ENCODE assay signal across 8 cellular contexts in the genomic region with DNA sequence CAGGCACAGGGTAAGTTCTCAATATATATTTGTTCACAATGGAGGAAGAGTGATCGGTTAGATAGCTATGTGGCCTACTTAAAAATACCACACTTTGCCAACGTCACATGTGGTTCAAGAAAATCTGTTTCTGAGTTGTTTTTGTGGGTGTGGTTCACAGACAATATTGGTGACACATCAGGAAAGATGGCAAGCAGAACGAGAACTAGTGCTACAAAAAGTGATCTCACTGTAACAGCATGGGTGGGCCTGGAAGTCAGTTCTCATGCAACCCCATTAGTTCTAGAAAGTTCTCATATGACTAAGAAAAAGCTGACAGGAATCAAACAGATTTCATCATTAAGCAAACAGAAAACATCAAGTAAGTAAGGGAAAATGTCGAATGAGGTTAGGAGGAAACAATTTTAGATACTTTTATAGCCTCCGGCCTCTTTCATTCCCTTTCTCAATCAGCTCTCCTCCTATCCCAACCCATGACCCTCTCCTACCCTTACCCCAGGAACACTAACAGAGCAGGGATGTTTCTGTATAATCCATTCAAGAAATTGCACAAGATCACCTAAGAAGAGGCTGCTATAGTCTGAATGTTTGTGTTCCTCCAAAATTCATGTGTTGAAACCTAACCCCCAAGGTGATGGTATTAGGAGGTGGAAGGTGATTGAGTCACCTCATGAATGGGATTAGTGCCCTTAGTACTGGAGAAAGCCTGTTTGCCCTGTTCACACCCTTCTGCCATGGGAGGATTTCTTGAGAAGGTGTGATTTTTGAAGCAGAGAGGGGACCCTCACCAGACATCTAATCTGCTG. TPM values are rescaled to one million over a fixed set of nuclear protein-coding genes. Genes with fewer than 3 reads are reported as not detected.
A peak's percentile ranks its signal among the peaks of the same experiment; 100 is the strongest.
DNase-seq lines count a peak whose midpoint lies in the region; ATAC-seq lines count a peak whose summit lies in the region.

No MANE protein-coding gene starts in this region.

- H3K27ac Mint-ChIP-seq in activated CD4-positive, alpha-beta T cell treated with anti-CD3 and anti-CD28 coated beads for 36 hours: no peak overlapping the region
- H3K27ac Mint-ChIP-seq in activated CD4-positive, alpha-beta T cell treated with anti-CD3 and anti-CD28 coated beads, Interleukin-2, amount 10 ng/mL, durations not matched to agents 24 days and 14 days: no peak overlapping the region

- peaks cover 15% of the 10 kb centered on the region for H3K27me3 Mint-ChIP-seq in activated CD4-positive, alpha-beta T cell treated with anti-CD3 and anti-CD28 coated beads for 36 hours
- peaks cover 26% of the 10 kb centered on the region for H3K27me3 Mint-ChIP-seq in activated CD4-positive, alpha-beta T cell treated with anti-CD3 and anti-CD28 coated beads, Interleukin-2, amount 10 ng/mL, durations not matched to agents 24 days and 14 days

- no peaks in the 10 kb centered on the region for H3K36me3 Mint-ChIP-seq in activated CD4-positive, alpha-beta T cell treated with anti-CD3 and anti-CD28 coated beads for 36 hours (ENCODE audit: low read depth)
- no peaks in the 10 kb centered on the region for H3K36me3 Mint-ChIP-seq in activated CD4-positive, alpha-beta T cell treated with anti-CD3 and anti-CD28 coated beads, Interleukin-2, amount 10 ng/mL, durations not matched to agents 24 days and 14 days (ENCODE audit: low read depth)

- H3K27me3 ChIP-seq in subcutaneous abdominal adipose tissue (ENCODE audit: control insufficient read depth in 5 of 5, insufficient read depth in 4 of 5, low read length in 5 of 5): no peaks in the 10 kb centered on the region

- H3K9ac ChIP-seq in subcutaneous abdominal adipose tissue (ENCODE audit: low read length in 5 of 5): no peak overlapping the region

- H3K36me3 ChIP-seq in subcutaneous abdominal adipose tissue (ENCODE audit: control insufficient read depth in 5 of 5, insufficient read depth in 5 of 5, low read length in 5 of 5): no peaks in the 10 kb centered on the region

- H3K9me3 ChIP-seq in subcutaneous abdominal adipose tissue (ENCODE audit: control insufficient read depth in 5 of 5, low read length in 5 of 5): no peaks in the 10 kb centered on the region

- CTCF ChIA-PET in activated CD4-positive, alpha-beta T cell treated with anti-CD3 and anti-CD28 coated beads for 36 hours (lab: Charles Lee): no interaction called here

- no peak overlapping the region for H3K4me3 ChIP-seq in subcutaneous abdominal adipose tissue (ENCODE audit: low read depth in 1 of 5, low read length in 5 of 5)

- H3K4me3 Mint-ChIP-seq in activated CD4-positive, alpha-beta T cell treated with anti-CD3 and anti-CD28 coated beads for 36 hours: no peak overlapping the region
- H3K4me3 Mint-ChIP-seq in activated CD4-positive, alpha-beta T cell treated with anti-CD3 and anti-CD28 coated beads, Interleukin-2, amount 10 ng/mL, durations not matched to agents 24 days and 14 days: no peak overlapping the region

- H3K9me3 Mint-ChIP-seq in activated CD4-positive, alpha-beta T cell treated with anti-CD3 and anti-CD28 coated beads for 36 hours (ENCODE audit: low read depth): no peaks in the 10 kb centered on the region
- H3K9me3 Mint-ChIP-seq in activated CD4-positive, alpha-beta T cell treated with anti-CD3 and anti-CD28 coated beads, Interleukin-2, amount 10 ng/mL, durations not matched to agents 24 days and 14 days: no peaks in the 10 kb centered on the region

- H3K4me1 Mint-ChIP-seq in activated CD4-positive, alpha-beta T cell treated with anti-CD3 and anti-CD28 coated beads for 36 hours: peaks cover 4% of the 10 kb centered on the region
- no peaks in the 10 kb centered on the region for H3K4me1 Mint-ChIP-seq in activated CD4-positive, alpha-beta T cell treated with anti-CD3 and anti-CD28 coated beads, Interleukin-2, amount 10 ng/mL, durations not matched to agents 24 days and 14 days

- H3K4me1 ChIP-seq in subcutaneous abdominal adipose tissue (ENCODE audit: control insufficient read depth in 5 of 5, insufficient read depth in 5 of 5, low read length in 5 of 5): no peaks in the 10 kb centered on the region

- peak overlapping the region; percentile 47 for H3K27ac ChIP-seq in subcutaneous abdominal adipose tissue (ENCODE audit: low read depth, low read length)

- POLR2A ChIA-PET in activated CD4-positive, alpha-beta T cell treated with anti-CD3 and anti-CD28 coated beads for 36 hours (lab: Charles Lee): interaction anchor here (0.6 kb wide), 1 partner anchor 125 kb away, joined by 3 read pairs; no protein-coding TSS in a partner anchor

- no peak for DNase-seq in activated CD4-positive, alpha-beta T cell treated with anti-CD3 and anti-CD28 coated beads for 36 hours
- no peak for DNase-seq in activated CD4-positive, alpha-beta T cell treated with anti-CD3 and anti-CD28 coated beads, Interleukin-2, amount 10 ng/mL, durations not matched to agents 24 days and 14 days
- peak; percentile 94 for DNase-seq in amniotic epithelial cell (ENCODE audit: low read depth)
- DNase-seq in left cardiac atrium: peak; percentile 25
- no peak for DNase-seq in NCI-H146 (lab: John Stamatoyannopoulos, UW)
- no peak for DNase-seq in posterior vena cava (ENCODE audit: low spot score)

- intact Hi-C loops in activated CD4-positive, alpha-beta T cell treated with anti-CD3 and anti-CD28 coated beads for 36 hours (cut with DNase I, micrococcal nuclease): no loop called here
- intact Hi-C loops in activated CD4-positive, alpha-beta T cell treated with anti-CD3 and anti-CD28 coated beads, Interleukin-2, amount 10 ng/mL, durations not matched to agents 24 days and 14 days (cut with micrococcal nuclease): no loop called here
- intact Hi-C loops in left cardiac atrium (cut with DNase I): no loop called here
- intact Hi-C loops in posterior vena cava (cut with DNase I): no loop called here

- ATAC-seq in activated CD4-positive, alpha-beta T cell treated with anti-CD3 and anti-CD28 coated beads for 36 hours: peak; percentile 72
- peak in 1 of 2 donors; percentile 90 for ATAC-seq in left cardiac atrium
- ATAC-seq in GM18861 (IDR thresholded peaks at IDR 0.05; ENCODE audit: unreplicated experiment): no peak

RNA-seq across cellular contexts. Expression of a gene that starts 15.5 kb away (rescaled TPM):
- total RNA-seq in activated CD4-positive, alpha-beta T cell treated with anti-CD3 and anti-CD28 coated beads for 36 hours: not detected
- not detected in 2 replicates for total RNA-seq in activated CD4-positive, alpha-beta T cell treated with anti-CD3 and anti-CD28 coated beads, Interleukin-2, amount 10 ng/mL, durations not matched to agents 24 days and 14 days
- total RNA-seq in left cardiac atrium (10 to 100 TPM; 63.3 to 81.4 TPM), posterior vena cava (10 to 100 TPM; 20.5 to 24.6 TPM)

RNA-seq across cellular contexts. Expression of a gene that starts 52.7 kb away (rescaled TPM):
- 10 to 100 TPM; 23.1 to 61.1 TPM for total RNA-seq in activated CD4-positive, alpha-beta T cell treated with anti-CD3 and anti-CD28 coated beads for 36 hours
- total RNA-seq in activated CD4-positive, alpha-beta T cell treated with anti-CD3 and anti-CD28 coated beads, Interleukin-2, amount 10 ng/mL, durations not matched to agents 24 days and 14 days: 64.3 and 68.8 TPM in 2 replicates
- total RNA-seq in left cardiac atrium (10 to 100 TPM; 12.9 to 15.8 TPM), posterior vena cava (10 to 100 TPM; 14.0 to 15.2 TPM)

Comparison
In these comparisons a context has a peak if more than half of its experiments do, and no peak if none do; other contexts are left out.
1. DNase-seq: peak in amniotic epithelial cell (single experiment) and left cardiac atrium (single experiment); none in activated CD4-positive, alpha-beta T cell treated with anti-CD3 and anti-CD28 coated beads for 36 hours (single experiment), activated CD4-positive, alpha-beta T cell treated with anti-CD3 and anti-CD28 coated beads, Interleukin-2, amount 10 ng/mL, durations not matched to agents 24 days and 14 days (single experiment), NCI-H146 (single experiment) and posterior vena cava (single experiment).
2. RNA of a gene that starts 15.5 kb away (total RNA-seq): 63.3 to 81.4 TPM in left cardiac atrium and 20.5 to 24.6 TPM in posterior vena cava; not detected in activated CD4-positive, alpha-beta T cell treated with anti-CD3 and anti-CD28 coated beads for 36 hours and not detected in activated CD4-positive, alpha-beta T cell treated with anti-CD3 and anti-CD28 coated beads, Interleukin-2, amount 10 ng/mL, durations not matched to agents 24 days and 14 days; every median in the first group is over 10 times any median in the second.